In genomic region chr10:75098902-75099673, GRCh38 we compare ENCODE assay signal across 13 cellular contexts. TPM values are rescaled to one million over a fixed set of nuclear protein-coding genes. Genes with fewer than 3 reads are reported as not detected.
DNase-seq lines count a peak whose midpoint lies in the region; ATAC-seq, FAIRE-seq and TF ChIP-seq lines count a peak whose summit lies in the region.
"Had no signal": no experiment of that assay in that cellular context is flagged by ENCODE, and none has a peak within 500 bp of the region (broad histone marks: within the 10 kb centered on the region; RNA-seq: fewer than 3 reads in every experiment).

No MANE protein-coding gene starts in this region.

- ATAC-seq in sciatic nerve, result no peak

- no peak overlapping the region for H3K4me2 ChIP-seq in Loucy (ENCODE audit: low read depth, low read length, poor library complexity, severe bottlenecking)
- H3K4me2 ChIP-seq: SK-N-SH had no signal

- no peaks in the 10 kb centered on the region for H3F3A ChIP-seq in Loucy (ENCODE audit: low read depth)

- H3K4me1 ChIP-seq in Loucy (ENCODE audit: insufficient read depth, low read length, poor library complexity, severe bottlenecking), result peaks cover 4% of the 10 kb centered on the region
- H3K4me1 ChIP-seq in kidney (ENCODE audit: control insufficient read depth in 1 of 2, insufficient read depth in 1 of 2, low read depth in 1 of 2, low read length in 2 of 2), result peaks cover 0 to 6% of the 10 kb centered on the region in 2 donors

- H3K27me3 ChIP-seq in H7 (ENCODE audit: control insufficient read depth, insufficient read depth, low read length), result no peaks in the 10 kb centered on the region
- no peaks in the 10 kb centered on the region for H3K27me3 ChIP-seq in Loucy (ENCODE audit: insufficient read depth, low read length, poor library complexity, severe bottlenecking)

- H3K9me3 ChIP-seq in Loucy (ENCODE audit: insufficient read depth, low read depth, low read length) (no peaks in the 10 kb centered on the region), kidney (ENCODE audit: control insufficient read depth in 1 of 2, low read length in 2 of 2) (no peaks in the 10 kb centered on the region)
- H3K9me3 ChIP-seq: SK-N-SH had no signal

- H3K9ac ChIP-seq in Loucy (ENCODE audit: low read depth, low read length, poor library complexity, severe bottlenecking) (no peak overlapping the region), kidney (ENCODE audit: low read length in 2 of 2) (no peak overlapping the region)
- H3K9ac ChIP-seq: SK-N-SH had no signal

- DNase-seq in H7, result peak; percentile 53
- DNase-seq in kidney, result peak; percentile 63
- DNase-seq in sciatic nerve (ENCODE audit: low spot score), result peak; percentile 52
- DNase-seq in SIG-M5 treated with dmso at 0.1 percent for 504 hours (lab: John Stamatoyannopoulos, UW; ENCODE audit: unreplicated experiment), result no peak
- DNase-seq in kidney tubule cell (ENCODE audit: low spot score), result no peak
- no peak for DNase-seq in DMS53 (lab: John Stamatoyannopoulos, UW)
- DNase-seq: NCI-H1092, NCI-H1694 treated with DMSO at 0.1 percent for 48 hours had no signal

- no peaks in the 10 kb centered on the region for H3K79me2 ChIP-seq in Loucy (ENCODE audit: insufficient read depth, low read length)

- H4K20me1 ChIP-seq in Loucy (ENCODE audit: insufficient read depth, low read length, poor library complexity, severe bottlenecking), result no peaks in the 10 kb centered on the region

- intact Hi-C loops in kidney (cut with DNase I), result loop anchor here (10.0 kb wide), 1 partner anchor 834 kb away; no protein-coding TSS in a partner anchor
- intact Hi-C loops in sciatic nerve (cut with DNase I), result no loop called here

- no peaks in the 10 kb centered on the region for H3K9me2 ChIP-seq in Loucy (replicated peaks; ENCODE audit: low read depth, low read length)
- H3K9me2 ChIP-seq: SK-N-SH had no signal

- H3K27ac ChIP-seq in kidney (ENCODE audit: low read depth in 2 of 2, low read length in 2 of 2), result no peak overlapping the region
- H3K27ac ChIP-seq: C4-2B had no signal

- no peak for FAIRE-seq in kidney (lab: Jason Lieb, UNC)
- FAIRE-seq: D721Med, H54 had no signal

- H3K36me3 ChIP-seq in H7 (replicated peaks; ENCODE audit: control insufficient read depth, insufficient read depth, low read length) (no peaks in the 10 kb centered on the region), Loucy (ENCODE audit: insufficient read depth, low read length) (no peaks in the 10 kb centered on the region), kidney (ENCODE audit: control insufficient read depth in 1 of 2, insufficient read depth in 2 of 2, low read length in 2 of 2) (no peaks in the 10 kb centered on the region)

- peak overlapping the region; percentile 46; the same call in 1 of the 2 replicates for H2AFZ ChIP-seq in Loucy (ENCODE audit: low read length)

- TF ChIP-seq CTCF in Loucy (conservative IDR thresholded peaks at IDR 0.05; ENCODE audit: low read length) (no peak), kidney (IDR thresholded peaks at IDR 0.05; ENCODE audit: borderline replicate concordance, extremely low read depth, insufficient read depth) (no peak)

- H3K4me3 ChIP-seq in H7 (ENCODE audit: insufficient read depth, low read depth, low read length) (no peak overlapping the region), Loucy (ENCODE audit: low read length, poor library complexity, severe bottlenecking) (no peak overlapping the region), kidney (ENCODE audit: low read length in 2 of 2) (no peak overlapping the region)

RNA-seq across cellular contexts. Expression of gene SAMD8, which starts 12.4 kb away (rescaled TPM):
- total RNA-seq in H7 (2014; rRNA removed; shearing (Covaris generic)), result 13.2 and 15.4 TPM in 2 replicates
- 20.5 TPM for total RNA-seq in kidney
- 5.3 TPM for polyA plus RNA-seq in kidney (ENCODE audit: insufficient read depth, low read depth, low replicate concordance)
- 51.4 TPM for total RNA-seq in sciatic nerve

Comparison
In these comparisons a context has a peak if more than half of its experiments do, and no peak if none do; other contexts are left out.
1. DNase-seq: peak in H7 (single experiment), kidney (single experiment) and sciatic nerve (single experiment); none in SIG-M5 treated with dmso at 0.1 percent for 504 hours (single experiment), kidney tubule cell (single experiment) and DMS53 (single experiment).